In genomic region chr14:89500303-89500702, GRCh38 we compare ENCODE assay signal across 2 cellular contexts.
A peak's percentile ranks its signal among the peaks of the same experiment; 100 is the strongest.
TF ChIP-seq lines count a peak whose summit lies in the region.

No MANE protein-coding gene starts in this region.

TF ChIP-seq in H1, 55 proteins besides CTCF, POLR2A, EP300 and RAD21:
- TF ChIP-seq FOSL1 (IDR thresholded peaks at IDR 0.05; ENCODE audit: insufficient read depth, low read depth, low read length): no peak
- TF ChIP-seq PHF8 (conservative IDR thresholded peaks at IDR 0.05; ENCODE audit: low read depth, low read length): no peak
- TF ChIP-seq TAF7 (optimal IDR thresholded peaks at IDR 0.05; ENCODE audit: borderline replicate concordance, low read depth, low read length): no peak
- no peak for TF ChIP-seq EZH2 (IDR thresholded peaks at IDR 0.05; ENCODE audit: low read depth, low read length, severe bottlenecking)
- TF ChIP-seq GABPA (IDR thresholded peaks at IDR 0.05; ENCODE audit: borderline replicate concordance, insufficient read depth, low read length): no peak
- no peak for TF ChIP-seq RBBP5 (IDR thresholded peaks at IDR 0.05; ENCODE audit: borderline replicate concordance, low read depth, low read length)
- no peak for TF ChIP-seq JUN (IDR thresholded peaks at IDR 0.05; ENCODE audit: low read depth, low read length)
- no peak for TF ChIP-seq ASH2L (IDR thresholded peaks at IDR 0.05; ENCODE audit: low read length)

TF ChIP-seq in liver, 16 proteins besides CTCF, POLR2A, EP300 and RAD21:
- TF ChIP-seq, protein P1, sequence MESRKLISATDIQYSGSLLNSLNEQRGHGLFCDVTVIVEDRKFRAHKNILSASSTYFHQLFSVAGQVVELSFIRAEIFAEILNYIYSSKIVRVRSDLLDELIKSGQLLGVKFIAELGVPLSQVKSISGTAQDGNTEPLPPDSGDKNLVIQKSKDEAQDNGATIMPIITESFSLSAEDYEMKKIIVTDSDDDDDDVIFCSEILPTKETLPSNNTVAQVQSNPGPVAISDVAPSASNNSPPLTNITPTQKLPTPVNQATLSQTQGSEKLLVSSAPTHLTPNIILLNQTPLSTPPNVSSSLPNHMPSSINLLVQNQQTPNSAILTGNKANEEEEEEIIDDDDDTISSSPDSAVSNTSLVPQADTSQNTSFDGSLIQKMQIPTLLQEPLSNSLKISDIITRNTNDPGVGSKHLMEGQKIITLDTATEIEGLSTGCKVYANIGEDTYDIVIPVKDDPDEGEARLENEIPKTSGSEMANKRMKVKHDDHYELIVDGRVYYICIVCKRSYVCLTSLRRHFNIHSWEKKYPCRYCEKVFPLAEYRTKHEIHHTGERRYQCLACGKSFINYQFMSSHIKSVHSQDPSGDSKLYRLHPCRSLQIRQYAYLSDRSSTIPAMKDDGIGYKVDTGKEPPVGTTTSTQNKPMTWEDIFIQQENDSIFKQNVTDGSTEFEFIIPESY (IDR thresholded peaks at IDR 0.05): no peak
- TF ChIP-seq TAF1 (conservative IDR thresholded peaks at IDR 0.05) (no peak), SP1 (IDR thresholded peaks at IDR 0.05) (no peak), JUND (IDR thresholded peaks at IDR 0.05) (peak in 1 of 2 donors; percentile 70), NR2F2 (IDR thresholded peaks at IDR 0.05) (no peak), FOXA1 (IDR thresholded peaks at IDR 0.05) (no peak), RXRA (IDR thresholded peaks at IDR 0.05) (peak; percentile 76 to 81), FOXA2 (IDR thresholded peaks at IDR 0.05) (no peak), GABPA (IDR thresholded peaks at IDR 0.05 in 1 of 2, conservative IDR thresholded peaks at IDR 0.05 in 1 of 2) (no peak), EGR1 (IDR thresholded peaks at IDR 0.05; ENCODE audit: low read depth in 2 of 2) (no peak), HNF4A (conservative IDR thresholded peaks at IDR 0.05) (peak; percentile 79 to 80), HNF4G (IDR thresholded peaks at IDR 0.05) (no peak), YY1 (IDR thresholded peaks at IDR 0.05) (no peak)
- TF ChIP-seq, protein P2, sequence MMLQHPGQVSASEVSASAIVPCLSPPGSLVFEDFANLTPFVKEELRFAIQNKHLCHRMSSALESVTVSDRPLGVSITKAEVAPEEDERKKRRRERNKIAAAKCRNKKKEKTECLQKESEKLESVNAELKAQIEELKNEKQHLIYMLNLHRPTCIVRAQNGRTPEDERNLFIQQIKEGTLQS (IDR thresholded peaks at IDR 0.05): peak; percentile 69
- TF ChIP-seq, protein P3, sequence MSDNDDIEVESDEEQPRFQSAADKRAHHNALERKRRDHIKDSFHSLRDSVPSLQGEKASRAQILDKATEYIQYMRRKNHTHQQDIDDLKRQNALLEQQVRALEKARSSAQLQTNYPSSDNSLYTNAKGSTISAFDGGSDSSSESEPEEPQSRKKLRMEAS (IDR thresholded peaks at IDR 0.05): no peak
- TF ChIP-seq, protein P4, sequence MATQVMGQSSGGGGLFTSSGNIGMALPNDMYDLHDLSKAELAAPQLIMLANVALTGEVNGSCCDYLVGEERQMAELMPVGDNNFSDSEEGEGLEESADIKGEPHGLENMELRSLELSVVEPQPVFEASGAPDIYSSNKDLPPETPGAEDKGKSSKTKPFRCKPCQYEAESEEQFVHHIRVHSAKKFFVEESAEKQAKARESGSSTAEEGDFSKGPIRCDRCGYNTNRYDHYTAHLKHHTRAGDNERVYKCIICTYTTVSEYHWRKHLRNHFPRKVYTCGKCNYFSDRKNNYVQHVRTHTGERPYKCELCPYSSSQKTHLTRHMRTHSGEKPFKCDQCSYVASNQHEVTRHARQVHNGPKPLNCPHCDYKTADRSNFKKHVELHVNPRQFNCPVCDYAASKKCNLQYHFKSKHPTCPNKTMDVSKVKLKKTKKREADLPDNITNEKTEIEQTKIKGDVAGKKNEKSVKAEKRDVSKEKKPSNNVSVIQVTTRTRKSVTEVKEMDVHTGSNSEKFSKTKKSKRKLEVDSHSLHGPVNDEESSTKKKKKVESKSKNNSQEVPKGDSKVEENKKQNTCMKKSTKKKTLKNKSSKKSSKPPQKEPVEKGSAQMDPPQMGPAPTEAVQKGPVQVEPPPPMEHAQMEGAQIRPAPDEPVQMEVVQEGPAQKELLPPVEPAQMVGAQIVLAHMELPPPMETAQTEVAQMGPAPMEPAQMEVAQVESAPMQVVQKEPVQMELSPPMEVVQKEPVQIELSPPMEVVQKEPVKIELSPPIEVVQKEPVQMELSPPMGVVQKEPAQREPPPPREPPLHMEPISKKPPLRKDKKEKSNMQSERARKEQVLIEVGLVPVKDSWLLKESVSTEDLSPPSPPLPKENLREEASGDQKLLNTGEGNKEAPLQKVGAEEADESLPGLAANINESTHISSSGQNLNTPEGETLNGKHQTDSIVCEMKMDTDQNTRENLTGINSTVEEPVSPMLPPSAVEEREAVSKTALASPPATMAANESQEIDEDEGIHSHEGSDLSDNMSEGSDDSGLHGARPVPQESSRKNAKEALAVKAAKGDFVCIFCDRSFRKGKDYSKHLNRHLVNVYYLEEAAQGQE (IDR thresholded peaks at IDR 0.05): no peak
